Comparison of ENCODE assay signal across 13 cellular contexts in the genomic region with DNA sequence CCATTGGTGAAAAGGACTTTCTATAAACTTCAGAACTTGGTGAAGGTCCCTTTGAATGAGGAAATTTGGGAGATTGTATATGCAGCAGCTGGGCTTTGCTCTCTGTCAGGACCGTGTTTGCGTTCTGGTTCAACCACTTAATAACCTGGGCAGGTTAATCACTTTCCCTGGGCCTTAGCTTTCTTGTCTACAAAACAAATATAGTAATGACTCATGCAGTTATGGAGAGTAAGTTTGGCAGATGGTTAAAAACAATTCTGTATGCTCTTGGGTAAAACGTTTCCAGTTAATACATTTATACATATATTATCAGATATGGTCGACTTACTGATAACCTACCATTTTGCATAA.
DNase-seq lines count a peak whose midpoint lies in the region; ATAC-seq and TF ChIP-seq lines count a peak whose summit lies in the region.
"Had no signal": no experiment of that assay in that cellular context is flagged by ENCODE, and none has a peak within 500 bp of the region (broad histone marks: within the 10 kb centered on the region; RNA-seq: fewer than 3 reads in every experiment).

No MANE protein-coding gene starts in this region.

- peaks cover 39% of the 10 kb centered on the region for H3K36me3 Mint-ChIP-seq in Calu3 (ENCODE audit: insufficient read depth, unreplicated experiment)

- intact Hi-C loops in Calu3 (cut with micrococcal nuclease; ENCODE audit: unreplicated experiment): loop anchor here (1.0 to 10.0 kb wide), 2 partner anchors 10 to 822 kb away; partner anchors contain the start of gene ENC1
- intact Hi-C loops in breast epithelium (cut with DNase I; ENCODE audit: low total_unique reads): no loop called here
- intact Hi-C loops in ovary (cut with DNase I): no loop called here

- no peak for ATAC-seq in GM21515 (IDR thresholded peaks at IDR 0.05; ENCODE audit: unreplicated experiment)
- ATAC-seq: GM23338 had no signal

- no peaks in the 10 kb centered on the region for H3K27me3 ChIP-seq in breast epithelium
- H3K27me3 ChIP-seq in ovary: no peaks in the 10 kb centered on the region
- H3K27me3 ChIP-seq: colonic mucosa had no signal

- no peak overlapping the region for H3K4me3 ChIP-seq in breast epithelium
- no peak overlapping the region for H3K4me3 ChIP-seq in ovary
- H3K4me3 ChIP-seq: colonic mucosa, GM23338 had no signal

- H3K4me1 ChIP-seq in breast epithelium: peaks cover 0 to 12% of the 10 kb centered on the region in 2 donors
- H3K4me1 ChIP-seq in ovary (ENCODE audit: insufficient read depth): peaks cover 19% of the 10 kb centered on the region
- H3K4me1 ChIP-seq: colonic mucosa had no signal

- no peaks in the 10 kb centered on the region for H3K9me3 ChIP-seq in breast epithelium
- no peaks in the 10 kb centered on the region for H3K9me3 ChIP-seq in ovary
- H3K9me3 ChIP-seq: colonic mucosa had no signal

- peaks cover 44% of the 10 kb centered on the region for H3K4me1 Mint-ChIP-seq in Calu3 (ENCODE audit: low read depth, unreplicated experiment)
- H3K4me1 Mint-ChIP-seq: GM23338 had no signal

- TF ChIP-seq POLR2A in breast epithelium (IDR thresholded peaks at IDR 0.05) (no peak), ovary (IDR thresholded peaks at IDR 0.05) (no peak)

- 13 to 23% (median 17%) methylated on average over 4 of the region's 4 CpGs for WGBS in ovary, 3 donors

- H3K4me3 Mint-ChIP-seq in Calu3 (ENCODE audit: low read depth, unreplicated experiment): no peak overlapping the region
- H3K4me3 Mint-ChIP-seq: GM23338 had no signal

- no peaks in the 10 kb centered on the region for H3K9me3 Mint-ChIP-seq in Calu3 (ENCODE audit: low read depth, unreplicated experiment)
- H3K9me3 Mint-ChIP-seq: GM23338 had no signal

- no peak for TF ChIP-seq CTCF in Calu3 (IDR thresholded peaks at IDR 0.05; ENCODE audit: unreplicated experiment)
- no peak for TF ChIP-seq CTCF in breast epithelium (IDR thresholded peaks at IDR 0.05)
- TF ChIP-seq CTCF in ovary (IDR thresholded peaks at IDR 0.05): no peak

- H3K27ac ChIP-seq in breast epithelium (peak overlapping the region; percentile 78 to 90), ovary (peak overlapping the region in 1 of 2 donors; percentile 6)
- H3K27ac ChIP-seq: colonic mucosa had no signal

- H3K36me3 ChIP-seq in breast epithelium: no peaks in the 10 kb centered on the region
- no peaks in the 10 kb centered on the region for H3K36me3 ChIP-seq in ovary
- H3K36me3 ChIP-seq: colonic mucosa had no signal

- no peaks in the 10 kb centered on the region for H3K27me3 Mint-ChIP-seq in Calu3 (ENCODE audit: unreplicated experiment)

- peak; percentile 59 for DNase-seq in Calu3
- DNase-seq in NCI-H2029 treated with DMSO at 0.1 percent for 48 hours (lab: John Stamatoyannopoulos, UW): peak; percentile 12
- DNase-seq in breast epithelium (ENCODE audit: low spot score in 2 of 2): no peak
- peak; percentile 23 for DNase-seq in mucosa of gallbladder (ENCODE audit: low spot score)
- no peak for DNase-seq in DMS 273 treated with DMSO at 0.1 percent for 48 hours (lab: John Stamatoyannopoulos, UW)
- no peak for DNase-seq in ovary
- no peak for DNase-seq in activated CD4-positive, alpha-beta T cell treated with anti-CD3 and anti-CD28 coated beads, Interleukin-2, amount 50 U/mL, for 48 hours
- DNase-seq: activated gamma-delta T cell, colonic mucosa, foreskin melanocyte, NCI-H524 had no signal

- CTCF ChIA-PET in Calu3 (lab: Charles Lee): interaction anchor here (1.3 to 3.9 kb wide), 3 partner anchors 10 to 59 kb away, joined by 3 to 33 read pairs (median 7); no protein-coding TSS in a partner anchor

- no peak for TF ChIP-seq EP300 in ovary (IDR thresholded peaks at IDR 0.05)

- no TSS peak for BruUV-seq in Calu3 (replicated peaks; lab: Mats Ljungman, UMichigan)

- no peak overlapping the region for H3K27ac Mint-ChIP-seq in Calu3 (ENCODE audit: unreplicated experiment)
- H3K27ac Mint-ChIP-seq: GM23338 had no signal

Comparison
In these comparisons a context has a peak if more than half of its experiments do, and no peak if none do; other contexts are left out.
1. DNase-seq: peak in Calu3 (single experiment), NCI-H2029 treated with DMSO at 0.1 percent for 48 hours (single experiment) and mucosa of gallbladder (single experiment); none in breast epithelium (0 of 2), DMS 273 treated with DMSO at 0.1 percent for 48 hours (single experiment), ovary (0 of 5) and activated CD4-positive, alpha-beta T cell treated with anti-CD3 and anti-CD28 coated beads, Interleukin-2, amount 50 U/mL, for 48 hours (0 of 2).